In the genomic region with DNA sequence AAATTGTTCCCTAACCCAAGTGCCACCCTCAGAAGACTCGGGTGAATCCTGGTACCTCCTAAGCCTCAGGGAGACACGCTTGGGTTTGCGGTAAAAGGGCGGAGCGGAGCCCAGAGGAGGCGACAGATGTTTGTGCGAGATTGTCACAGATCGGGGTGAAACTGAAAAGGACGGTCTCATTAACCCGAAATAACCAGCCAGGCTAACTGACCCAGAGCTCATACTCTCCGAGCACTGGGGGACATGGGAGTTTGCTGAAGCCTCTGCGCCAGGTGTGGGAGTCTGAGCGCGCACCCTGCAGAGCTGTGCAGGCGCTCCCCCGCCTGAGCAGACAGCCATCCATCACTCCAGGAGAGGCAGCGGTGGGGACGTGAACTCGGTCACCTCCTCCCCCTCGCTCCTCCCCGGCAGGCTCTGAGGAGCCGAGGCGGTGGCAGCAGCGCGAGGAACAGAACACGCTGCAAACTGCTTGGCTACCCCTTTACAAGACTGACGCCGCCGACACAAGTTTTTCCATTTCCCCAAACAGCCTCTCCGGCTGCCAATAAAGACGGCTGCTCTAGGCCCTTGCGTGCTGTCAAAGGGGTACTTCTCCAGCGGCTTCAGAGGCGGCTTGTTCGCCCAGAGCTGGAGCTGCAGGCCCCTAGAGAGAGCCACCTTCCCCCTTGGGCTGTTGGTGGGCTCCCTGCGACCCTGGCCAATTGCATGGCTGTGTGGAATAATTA, we compare ENCODE assay signal across 8 cellular contexts. TPM values are rescaled to one million over a fixed set of nuclear protein-coding genes. Genes with fewer than 3 reads are reported as not detected.
A peak's percentile ranks its signal among the peaks of the same experiment; 100 is the strongest.
DNase-seq lines count a peak whose midpoint lies in the region; ATAC-seq and TF ChIP-seq lines count a peak whose summit lies in the region.

No MANE protein-coding gene starts in this region.

- peaks cover 4% of the 10 kb centered on the region for H3K9me3 ChIP-seq in WERI-Rb-1 (ENCODE audit: severe bottlenecking)

- H3K4me3 ChIP-seq in WERI-Rb-1 (ENCODE audit: low read depth, low read length) = peak overlapping the region; percentile 32

- no peaks in the 10 kb centered on the region for H3K27me3 ChIP-seq in WERI-Rb-1 (ENCODE audit: insufficient read depth, low read depth, severe bottlenecking)

- ATAC-seq in GM19455 (IDR thresholded peaks at IDR 0.05; ENCODE audit: unreplicated experiment) (peak; percentile 85), HG03460 (IDR thresholded peaks at IDR 0.05; ENCODE audit: unreplicated experiment) (peak; percentile 88), GM19351 (IDR thresholded peaks at IDR 0.05; ENCODE audit: unreplicated experiment) (no peak)

- H3K27ac ChIP-seq in WERI-Rb-1 = 0 out of 2 replicates have a peak overlapping the region, but pooled peaks have one; percentile 7

- peak; percentile 27 for DNase-seq in GDM1 (lab: John Stamatoyannopoulos, UW)
- DNase-seq in WERI-Rb-1 = peak; percentile 85
- DNase-seq in cerebellar cortex (ENCODE audit: low spot score) = no peak
- DNase-seq in HT-29 (ENCODE audit: low spot score) = no peak
- no peak for DNase-seq in G401 (ENCODE audit: low spot score)

- in situ Hi-C loops in G401 (cut with HindIII; ENCODE audit: low sequenced_read_pairs) = no loop called here

- no peaks in the 10 kb centered on the region for H3K36me3 ChIP-seq in WERI-Rb-1

- 0 out of 2 replicates have a peak, but pooled peaks have one; percentile 13 for TF ChIP-seq CTCF in WERI-Rb-1 (IDR thresholded peaks at IDR 0.05; ENCODE audit: low read depth, low read length)

RNA-seq across cellular contexts. Expression of gene RRAGC, which starts 43.5 kb away (rescaled TPM):
- 2.3 and 4.3 TPM in 2 replicates for total RNA-seq in HT-29 (2014; rRNA removed; shearing (Covaris generic))
- 22.2 and 29.8 TPM in 2 replicates for total RNA-seq in G401 (2014; rRNA removed; shearing (Covaris generic))

RNA-seq across cellular contexts. Expression of gene MYCBP, which starts 57.1 kb away (rescaled TPM):
- total RNA-seq in HT-29 (2014; rRNA removed; shearing (Covaris generic)) = 15.0 and 15.3 TPM in 2 replicates
- total RNA-seq in G401 (2014; rRNA removed; shearing (Covaris generic)) = 34.3 and 48.0 TPM in 2 replicates

Comparison
In these comparisons a context has a peak if more than half of its experiments do, and no peak if none do; other contexts are left out.
1. DNase-seq: peak in GDM1 (single experiment) and WERI-Rb-1 (single experiment); none in cerebellar cortex (single experiment), HT-29 (single experiment) and G401 (single experiment).